Comparison of ENCODE assay signal across 1 cellular context in the genomic region with DNA sequence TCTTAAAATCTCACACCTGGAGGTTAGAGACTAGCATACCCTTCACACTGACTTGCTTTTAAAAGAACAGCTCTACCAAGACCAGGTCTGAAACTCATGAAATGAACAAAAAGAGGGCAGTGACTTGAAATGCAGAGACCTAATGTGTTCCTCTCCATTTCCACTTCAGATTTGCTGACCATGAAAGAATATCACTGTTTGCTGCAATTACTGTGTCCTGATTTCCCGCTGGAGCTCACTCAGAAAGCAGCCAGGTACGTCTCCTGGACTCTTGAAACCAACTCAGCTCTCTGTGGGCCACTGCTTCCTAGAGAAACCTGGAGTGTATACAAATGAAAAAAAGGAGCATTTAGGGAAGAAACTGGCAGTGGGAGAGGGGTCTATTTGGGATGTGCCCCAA.
TF ChIP-seq lines count a peak whose summit lies in the region.

No MANE protein-coding gene starts in this region.

TF ChIP-seq in GM12878, 131 proteins besides CTCF, POLR2A, EP300 and RAD21:
- TF ChIP-seq JUNB (IDR thresholded peaks at IDR 0.05) (no peak), RAD51 (IDR thresholded peaks at IDR 0.05) (no peak), PAX8 (IDR thresholded peaks at IDR 0.05) (no peak), BMI1 (IDR thresholded peaks at IDR 0.05; ENCODE audit: borderline replicate concordance) (no peak), NFIC (IDR thresholded peaks at IDR 0.05; ENCODE audit: low read depth, low read length) (no peak), CEBPB (IDR thresholded peaks at IDR 0.05; ENCODE audit: borderline replicate concordance in 1 of 2, low read depth in 2 of 2, low read length in 2 of 2) (no peak), BHLHE40 (IDR thresholded peaks at IDR 0.05; ENCODE audit: borderline replicate concordance in 1 of 2, low read depth in 2 of 2, low read length in 1 of 2) (no peak), MTA2 (IDR thresholded peaks at IDR 0.05; ENCODE audit: low read depth) (no peak), EZH2 (IDR thresholded peaks at IDR 0.05; ENCODE audit: borderline replicate concordance, control insufficient read depth, low read depth, low read length) (no peak), TCF7 (IDR thresholded peaks at IDR 0.05; ENCODE audit: borderline replicate concordance) (no peak), CBFB (IDR thresholded peaks at IDR 0.05; ENCODE audit: low read depth) (no peak), SIX5 (IDR thresholded peaks at IDR 0.05; ENCODE audit: low read depth, low read length, severe bottlenecking) (no peak), CREB1 (IDR thresholded peaks at IDR 0.05; ENCODE audit: low read depth) (no peak), SUZ12 (IDR thresholded peaks at IDR 0.05; ENCODE audit: unreplicated experiment) (no peak), MYC (IDR thresholded peaks at IDR 0.05; ENCODE audit: insufficient read depth, insufficient read length, insufficient replicate concordance, low read length, severe bottlenecking) (no peak), ZNF274 (IDR thresholded peaks at IDR 0.05; ENCODE audit: insufficient read depth, insufficient read length) (no peak)
- TF ChIP-seq, protein P1, sequence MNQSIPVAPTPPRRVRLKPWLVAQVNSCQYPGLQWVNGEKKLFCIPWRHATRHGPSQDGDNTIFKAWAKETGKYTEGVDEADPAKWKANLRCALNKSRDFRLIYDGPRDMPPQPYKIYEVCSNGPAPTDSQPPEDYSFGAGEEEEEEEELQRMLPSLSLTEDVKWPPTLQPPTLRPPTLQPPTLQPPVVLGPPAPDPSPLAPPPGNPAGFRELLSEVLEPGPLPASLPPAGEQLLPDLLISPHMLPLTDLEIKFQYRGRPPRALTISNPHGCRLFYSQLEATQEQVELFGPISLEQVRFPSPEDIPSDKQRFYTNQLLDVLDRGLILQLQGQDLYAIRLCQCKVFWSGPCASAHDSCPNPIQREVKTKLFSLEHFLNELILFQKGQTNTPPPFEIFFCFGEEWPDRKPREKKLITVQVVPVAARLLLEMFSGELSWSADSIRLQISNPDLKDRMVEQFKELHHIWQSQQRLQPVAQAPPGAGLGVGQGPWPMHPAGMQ (IDR thresholded peaks at IDR 0.05; ENCODE audit: borderline replicate concordance), result no peak
- TF ChIP-seq, protein P2, sequence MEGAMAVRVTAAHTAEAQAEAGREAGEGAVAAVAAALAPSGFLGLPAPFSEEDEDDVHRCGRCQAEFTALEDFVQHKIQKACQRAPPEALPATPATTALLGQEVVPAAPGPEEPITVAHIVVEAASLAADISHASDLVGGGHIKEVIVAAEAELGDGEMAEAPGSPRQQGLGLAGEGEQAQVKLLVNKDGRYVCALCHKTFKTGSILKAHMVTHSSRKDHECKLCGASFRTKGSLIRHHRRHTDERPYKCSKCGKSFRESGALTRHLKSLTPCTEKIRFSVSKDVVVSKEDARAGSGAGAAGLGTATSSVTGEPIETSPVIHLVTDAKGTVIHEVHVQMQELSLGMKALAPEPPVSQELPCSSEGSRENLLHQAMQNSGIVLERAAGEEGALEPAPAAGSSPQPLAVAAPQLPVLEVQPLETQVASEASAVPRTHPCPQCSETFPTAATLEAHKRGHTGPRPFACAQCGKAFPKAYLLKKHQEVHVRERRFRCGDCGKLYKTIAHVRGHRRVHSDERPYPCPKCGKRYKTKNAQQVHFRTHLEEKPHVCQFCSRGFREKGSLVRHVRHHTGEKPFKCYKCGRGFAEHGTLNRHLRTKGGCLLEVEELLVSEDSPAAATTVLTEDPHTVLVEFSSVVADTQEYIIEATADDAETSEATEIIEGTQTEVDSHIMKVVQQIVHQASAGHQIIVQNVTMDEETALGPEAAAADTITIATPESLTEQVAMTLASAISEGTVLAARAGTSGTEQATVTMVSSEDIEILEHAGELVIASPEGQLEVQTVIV (IDR thresholded peaks at IDR 0.05; ENCODE audit: borderline replicate concordance, partially characterized antibody), result no peak
